Comparison of ENCODE assay signal across 1 cellular context in genomic region chr10:102410427-102411073, GRCh38.
TF ChIP-seq lines count a peak whose summit lies in the region.

No MANE protein-coding gene starts in this region.

TF ChIP-seq in WTC11, 78 proteins besides CTCF, POLR2A, EP300 and RAD21 (continued from another document):
- TF ChIP-seq ZNF281 (CRISPR knock-in tag; IDR thresholded peaks at IDR 0.05) (peak; percentile 50; the same call in 1 of the 2 replicates), ZNF423 (CRISPR knock-in tag; IDR thresholded peaks at IDR 0.05) (no peak)
